Comparison of ENCODE assay signal across 14 cellular contexts in genomic region chr19:19470579-19470978, GRCh38. TPM values are rescaled to one million over a fixed set of nuclear protein-coding genes. Genes with fewer than 3 reads are reported as not detected.
DNase-seq lines count a peak whose midpoint lies in the region; ATAC-seq and TF ChIP-seq lines count a peak whose summit lies in the region.
"Had no signal": no experiment of that assay in that cellular context is flagged by ENCODE, and none has a peak within 500 bp of the region (broad histone marks: within the 10 kb centered on the region; RNA-seq: fewer than 3 reads in every experiment).

No MANE protein-coding gene starts in this region.

- H2AFZ ChIP-seq in OCI-LY1 (ENCODE audit: low read length) = no peak overlapping the region
- H2AFZ ChIP-seq: GM23338 had no signal

- H3K27me3 ChIP-seq in OCI-LY1 (ENCODE audit: insufficient read depth, low read length) = no peaks in the 10 kb centered on the region
- H3K27me3 ChIP-seq in aorta (ENCODE audit: control insufficient read depth in 1 of 2, insufficient read depth in 2 of 2, low read length in 1 of 2) = no peaks in the 10 kb centered on the region
- H3K27me3 ChIP-seq: SJSA1 had no signal

- H3K4me3 ChIP-seq in OCI-LY1 (ENCODE audit: low read depth, low read length, poor library complexity, severe bottlenecking) (no peak overlapping the region), aorta (ENCODE audit: low read length in 2 of 2) (no peak overlapping the region)
- H3K4me3 ChIP-seq: coronary artery, GM23338, SJSA1 had no signal

- H3K4me1 ChIP-seq in OCI-LY1 (ENCODE audit: insufficient read depth, low read length, severe bottlenecking) (peaks cover 44% of the 10 kb centered on the region), aorta (ENCODE audit: control insufficient read depth in 1 of 2, insufficient read depth in 2 of 2, low read length in 2 of 2) (no peaks in the 10 kb centered on the region)
- H3K4me1 ChIP-seq: SJSA1 had no signal

- WGBS in aorta, 2 donors = 95 to 96% methylated on average over 3 of the region's 3 CpGs

- H3K4me3 Mint-ChIP-seq in activated T-cell treated with anti-CD3 and anti-CD28 coated beads, Interleukin-2, amount 50 U/mL, for 72 hours = no peak overlapping the region
- H3K4me3 Mint-ChIP-seq in endothelial cell (ENCODE audit: unreplicated experiment) (peak overlapping the region; percentile 16), type B pancreatic cell (no peak overlapping the region)
- H3K4me3 Mint-ChIP-seq: GM23338 had no signal

- peaks cover 62% of the 10 kb centered on the region for H3K4me1 Mint-ChIP-seq in activated T-cell treated with anti-CD3 and anti-CD28 coated beads, Interleukin-2, amount 50 U/mL, for 72 hours (ENCODE audit: low read depth)
- peaks cover 23% of the 10 kb centered on the region for H3K4me1 Mint-ChIP-seq in endothelial cell (ENCODE audit: unreplicated experiment)
- peaks cover 14% of the 10 kb centered on the region for H3K4me1 Mint-ChIP-seq in type B pancreatic cell (ENCODE audit: unreplicated experiment)

- H3F3A ChIP-seq in OCI-LY1 (ENCODE audit: insufficient read depth, low read length) = no peaks in the 10 kb centered on the region

- no peaks in the 10 kb centered on the region for H3K9me2 ChIP-seq in OCI-LY1 (ENCODE audit: low read depth, low read length)

- TF ChIP-seq CTCF in OCI-LY1 (IDR thresholded peaks at IDR 0.05; ENCODE audit: low read length) (no peak), endothelial cell (IDR thresholded peaks at IDR 0.05; ENCODE audit: unreplicated experiment) (no peak), type B pancreatic cell (conservative IDR thresholded peaks at IDR 0.05) (no peak)

- H3K27ac Mint-ChIP-seq in activated T-cell treated with anti-CD3 and anti-CD28 coated beads, Interleukin-2, amount 50 U/mL, for 72 hours = peak overlapping the region; percentile 25
- H3K27ac Mint-ChIP-seq in endothelial cell (ENCODE audit: unreplicated experiment) (peak overlapping the region; percentile 76), type B pancreatic cell (peak overlapping the region; percentile 36)
- H3K27ac Mint-ChIP-seq: GM23338 had no signal

- no peaks in the 10 kb centered on the region for H4K20me1 ChIP-seq in OCI-LY1 (ENCODE audit: insufficient read depth, low read length)

- no peak for ATAC-seq in activated T-cell treated with anti-CD3 and anti-CD28 coated beads, Interleukin-2, amount 50 U/mL, for 72 hours (replicated peaks in 1 of 2)
- ATAC-seq in GM19023 (IDR thresholded peaks at IDR 0.05; ENCODE audit: unreplicated experiment) = no peak
- ATAC-seq in HG03378 (IDR thresholded peaks at IDR 0.05; ENCODE audit: unreplicated experiment) = no peak
- no peak for ATAC-seq in aorta (ENCODE audit: low FRiP score)
- ATAC-seq: GM23338 had no signal

- peak overlapping the region; percentile 82 for H3K27ac ChIP-seq in OCI-LY1 (ENCODE audit: low read depth, low read length, poor library complexity, severe bottlenecking)
- no peak overlapping the region for H3K27ac ChIP-seq in aorta (ENCODE audit: low read depth in 1 of 2, low read length in 2 of 2)
- H3K27ac ChIP-seq: SJSA1 had no signal

- H3K4me2 ChIP-seq in OCI-LY1 (ENCODE audit: low read length) = no peak overlapping the region
- H3K4me2 ChIP-seq: GM23338 had no signal

- H3K36me3 ChIP-seq in OCI-LY1 (ENCODE audit: insufficient read depth, low read length) (peaks cover 74% of the 10 kb centered on the region), aorta (ENCODE audit: control insufficient read depth in 1 of 2, insufficient read depth in 2 of 2, low read length in 1 of 2) (peaks cover 0 to 7% of the 10 kb centered on the region in 2 donors)

- no peak overlapping the region for H3K9ac ChIP-seq in OCI-LY1 (ENCODE audit: low read length)

- H3K79me2 ChIP-seq in OCI-LY1 (ENCODE audit: insufficient read depth, low read length) = peaks cover 23% of the 10 kb centered on the region

- peaks cover 34 to 48% of the 10 kb centered on the region in 2 donors for H3K36me3 Mint-ChIP-seq in activated T-cell treated with anti-CD3 and anti-CD28 coated beads, Interleukin-2, amount 50 U/mL, for 72 hours (ENCODE audit: insufficient read depth in 2 of 2)
- peaks cover 44% of the 10 kb centered on the region for H3K36me3 Mint-ChIP-seq in endothelial cell (ENCODE audit: low read depth, unreplicated experiment)
- peaks cover 41% of the 10 kb centered on the region for H3K36me3 Mint-ChIP-seq in type B pancreatic cell

- H3K9me3 Mint-ChIP-seq in activated T-cell treated with anti-CD3 and anti-CD28 coated beads, Interleukin-2, amount 50 U/mL, for 72 hours = peaks cover 12 to 21% of the 10 kb centered on the region in 2 donors
- H3K9me3 Mint-ChIP-seq in endothelial cell (ENCODE audit: unreplicated experiment) = peaks cover 7% of the 10 kb centered on the region
- peaks cover 16% of the 10 kb centered on the region for H3K9me3 Mint-ChIP-seq in type B pancreatic cell

- no peaks in the 10 kb centered on the region for H3K27me3 Mint-ChIP-seq in activated T-cell treated with anti-CD3 and anti-CD28 coated beads, Interleukin-2, amount 50 U/mL, for 72 hours (ENCODE audit: low read depth)
- H3K27me3 Mint-ChIP-seq in endothelial cell (ENCODE audit: unreplicated experiment) (peaks cover 17% of the 10 kb centered on the region), type B pancreatic cell (no peaks in the 10 kb centered on the region)

- H3K9me3 ChIP-seq in OCI-LY1 (ENCODE audit: low read length) (peaks cover 21% of the 10 kb centered on the region), aorta (ENCODE audit: control insufficient read depth, low read length) (peaks cover 2% of the 10 kb centered on the region)

- intact Hi-C loops in aorta (cut with DNase I) = no loop called here

- DNase-seq in activated T-cell treated with anti-CD3 and anti-CD28 coated beads, Interleukin-2, amount 50 U/mL, for 72 hours = no peak
- DNase-seq in activated T-cell treated with anti-CD3 and anti-CD28 coated beads, Interleukin-2, amount 50 U/mL, for 48 hours = no peak
- no peak for DNase-seq in endothelial cell (ENCODE audit: low spot score)
- no peak for DNase-seq in type B pancreatic cell (ENCODE audit: extremely low spot score, unreplicated experiment)
- DNase-seq in aorta = no peak
- DNase-seq: activated effector memory CD4-positive, alpha-beta T cell treated with anti-CD3 and anti-CD28 coated beads, Interleukin-2, amount 50 U/mL, for 16 hours; NCI-H1694; NCI-H226 had no signal

RNA-seq across cellular contexts. Expression of gene TSSK6, which starts 44.8 kb away (rescaled TPM):
- total RNA-seq in activated T-cell treated with anti-CD3 and anti-CD28 coated beads, Interleukin-2, amount 50 U/mL, for 72 hours = 1 to 10 TPM; 5.0 to 5.6 TPM
- total RNA-seq in endothelial cell (ENCODE audit: unreplicated experiment) = 2.7 TPM
- total RNA-seq in type B pancreatic cell (ENCODE audit: low replicate concordance) = 1.5 and 2.3 TPM in 2 replicates
- total RNA-seq in aorta = 1 to 10 TPM in 1 of 2 donors, under 1 TPM in 1; 0.84 to 1.2 TPM
- polyA plus RNA-seq in aorta = 1 to 10 TPM in 1 of 2 donors, under 1 TPM in 1; 0.50 to 1.3 TPM

RNA-seq across cellular contexts. Expression of gene NDUFA13, which starts 45.4 kb away (rescaled TPM):
- 100 to 1,000 TPM; 229 to 263 TPM for total RNA-seq in activated T-cell treated with anti-CD3 and anti-CD28 coated beads, Interleukin-2, amount 50 U/mL, for 72 hours
- total RNA-seq in endothelial cell (ENCODE audit: unreplicated experiment) (278 TPM), type B pancreatic cell (ENCODE audit: low replicate concordance) (396 and 419 TPM in 2 replicates), aorta (100 to 1,000 TPM; 183 to 208 TPM)
- 100 to 1,000 TPM; 249 to 307 TPM for polyA plus RNA-seq in aorta

RNA-seq across cellular contexts. Expression of gene YJEFN3, which starts 58.1 kb away (rescaled TPM):
- 10 to 100 TPM; 18.2 to 21.3 TPM for total RNA-seq in activated T-cell treated with anti-CD3 and anti-CD28 coated beads, Interleukin-2, amount 50 U/mL, for 72 hours
- total RNA-seq in endothelial cell (ENCODE audit: unreplicated experiment) = 5.2 TPM
- 12.2 and 23.2 TPM in 2 replicates for total RNA-seq in type B pancreatic cell (ENCODE audit: low replicate concordance)
- total RNA-seq in aorta = 1 to 10 TPM; 3.8 to 7.2 TPM
- polyA plus RNA-seq in aorta = 10 to 100 TPM in 1 of 2 donors, under 1 TPM in 1; 0.75 to 60.1 TPM

Comparison
In these comparisons a context has a peak if more than half of its experiments do, and no peak if none do; other contexts are left out.
1. H3K27ac Mint-ChIP-seq: peak in every context shown above with its lines; median percentile 76 in endothelial cell; 36 in type B pancreatic cell; 25 in activated T-cell treated with anti-CD3 and anti-CD28 coated beads, Interleukin-2, amount 50 U/mL, for 72 hours.